6 cellular contexts compared by ENCODE assay signal in genomic region chr17:75271955-75272847, GRCh38. TPM values are rescaled to one million over a fixed set of nuclear protein-coding genes. Genes with fewer than 3 reads are reported as not detected.
DNase-seq lines count a peak whose midpoint lies in the region; ATAC-seq, FAIRE-seq and TF ChIP-seq lines count a peak whose summit lies in the region.

No MANE protein-coding gene starts in this region.

- 0 out of 2 replicates have a peak, but pooled peaks cover 5% of the 10 kb centered on the region for H3K79me2 ChIP-seq in PC-9 (ENCODE audit: low read depth)

- H3K27ac Mint-ChIP-seq in CD4-positive, alpha-beta memory T cell = peak overlapping the region; percentile 60 to 94 (median 88)

- FAIRE-seq in H54 (lab: Jason Lieb, UNC) = no peak

- intact Hi-C loops in CD4-positive, alpha-beta memory T cell (cut with micrococcal nuclease) = loop anchor here (1.0 to 2.0 kb wide), 3 partner anchors 11 to 89 kb away; partner anchors contain the start of genes GGA3, MRPS7, SLC25A19 and SUMO2
- intact Hi-C loops in PC-9 (cut with micrococcal nuclease; ENCODE audit: unreplicated experiment) = loop anchor here (1.0 kb wide), 1 partner anchor 132 kb away; no protein-coding TSS in a partner anchor

- TF ChIP-seq POLR2A in H54 (IDR thresholded peaks at IDR 0.05; ENCODE audit: low read depth, low read length) = no peak

- H3K27ac ChIP-seq in CD4-positive, alpha-beta memory T cell (ENCODE audit: low read depth, low read length) = peak overlapping the region; percentile 82
- H3K27ac ChIP-seq in PC-9 = no peak overlapping the region

- H3K9me3 ChIP-seq in CD4-positive, alpha-beta memory T cell (ENCODE audit: control insufficient read depth in 1 of 2, low read length in 2 of 2) = no peaks in the 10 kb centered on the region
- H3K9me3 ChIP-seq in PC-9 (ENCODE audit: insufficient read depth, low read depth) = no peaks in the 10 kb centered on the region

- H3K27me3 Mint-ChIP-seq in CD4-positive, alpha-beta memory T cell = no peaks in the 10 kb centered on the region

- POLR2A ChIA-PET in CD4-positive, alpha-beta memory T cell (lab: Charles Lee; ENCODE audit: partially characterized antibody) = interaction anchor here (0.6 to 6.3 kb wide), 11 partner anchors 9 to 1776 kb away, joined by 3 to 193 read pairs (median 15); partner anchors contain the start of genes GGA3, GRB2, MRPS7 and SLC25A19
- POLR2A ChIA-PET in PC-9 (lab: Charles Lee; ENCODE audit: unreplicated experiment) = interaction anchor here (0.7 to 1.5 kb wide), 2 partner anchors 11 to 17 kb away, joined by 3 to 9 read pairs; partner anchors contain the start of genes GGA3, MRPS7 and SLC25A19

- no peaks in the 10 kb centered on the region for H4K20me1 ChIP-seq in PC-9 (ENCODE audit: insufficient read depth)

- H3K36me3 Mint-ChIP-seq in CD4-positive, alpha-beta memory T cell = peaks cover 0 to 15% of the 10 kb centered on the region in 2 donors

- H3K27me3 ChIP-seq in CD4-positive, alpha-beta memory T cell (ENCODE audit: insufficient read depth, low read length) = no peaks in the 10 kb centered on the region
- no peaks in the 10 kb centered on the region for H3K27me3 ChIP-seq in PC-9 (ENCODE audit: insufficient read depth, low read depth)

- H3K4me1 Mint-ChIP-seq in CD4-positive, alpha-beta memory T cell = peaks cover 10 to 35% (median 22%) of the 10 kb centered on the region in 4 donors

- H3F3A ChIP-seq in PC-9 (ENCODE audit: insufficient read depth, low read depth) = peaks cover 43% of the 10 kb centered on the region; the same call in 1 of the 2 replicates

- CTCF ChIA-PET in CD4-positive, alpha-beta memory T cell (lab: Charles Lee; ENCODE audit: partially characterized antibody) = interaction anchor here (0.6 to 5.1 kb wide), 9 partner anchors 18 to 158 kb away, joined by 3 to 59 read pairs (median 5); partner anchors contain the start of gene SLC25A19
- CTCF ChIA-PET in PC-9 (lab: Charles Lee) = interaction anchor here (0.9 kb wide), 1 partner anchor 140 kb away, joined by 3 read pairs; no protein-coding TSS in a partner anchor

- H3K9me3 Mint-ChIP-seq in CD4-positive, alpha-beta memory T cell = no peaks in the 10 kb centered on the region

- peaks cover 27% of the 10 kb centered on the region for H3K4me1 ChIP-seq in CD4-positive, alpha-beta memory T cell (ENCODE audit: insufficient read depth, low read length)
- peaks cover 7% of the 10 kb centered on the region; the same call in 1 of the 2 replicates for H3K4me1 ChIP-seq in PC-9 (replicated peaks; ENCODE audit: insufficient read depth)

- H2AFZ ChIP-seq in PC-9 = peak overlapping the region; percentile 95

- no peaks in the 10 kb centered on the region for H3K9me2 ChIP-seq in PC-9 (ENCODE audit: insufficient read depth)

- H3K36me3 ChIP-seq in CD4-positive, alpha-beta memory T cell (ENCODE audit: insufficient read depth, low read length) = no peaks in the 10 kb centered on the region
- no peaks in the 10 kb centered on the region for H3K36me3 ChIP-seq in PC-9 (ENCODE audit: low read depth)

- peak overlapping the region; percentile 96 for H3K4me2 ChIP-seq in PC-9

- H3K4me3 ChIP-seq in CD4-positive, alpha-beta memory T cell (ENCODE audit: low read length in 2 of 2) = peak overlapping the region; percentile 42 to 82
- H3K4me3 ChIP-seq in PC-9 (peak overlapping the region; percentile 95), fibroblast of pulmonary artery (replicated peaks; ENCODE audit: low read depth, low read length) (peak overlapping the region; percentile 58)

- H3K4me3 Mint-ChIP-seq in CD4-positive, alpha-beta memory T cell = peak overlapping the region; percentile 80 to 91 (median 84)

- no peak for TF ChIP-seq CTCF in PC-9 (conservative IDR thresholded peaks at IDR 0.05)
- no peak for TF ChIP-seq CTCF in fibroblast of pulmonary artery (IDR thresholded peaks at IDR 0.05; ENCODE audit: low read length, missing control alignments)

- no TSS peak for BruUV-seq in PC-9 (replicated peaks; lab: Mats Ljungman, UMichigan)

- no peak for DNase-seq in CD4-positive, alpha-beta memory T cell
- no peak for DNase-seq in PC-9
- DNase-seq in fibroblast of pulmonary artery (ENCODE audit: low read depth) = peak; percentile 49
- DNase-seq in stimulated activated naive CD8-positive, alpha-beta T cell treated with anti-CD3 and anti-CD28 coated beads, Interleukin-15, Interleukin-2, amounts not matched to agents 100 U/mL and 50 U/mL, for 24 hours = peak; percentile 39
- no peak for DNase-seq in H54 (ENCODE audit: insufficient read length, low spot score)

- ATAC-seq in stimulated activated naive CD8-positive, alpha-beta T cell treated with anti-CD3 and anti-CD28 coated beads, Interleukin-15, Interleukin-2, amounts not matched to agents 100 U/mL and 50 U/mL, for 24 hours = no peak
- no peak for ATAC-seq in HG02970 (IDR thresholded peaks at IDR 0.05; ENCODE audit: low FRiP score, unreplicated experiment)

RNA-seq across cellular contexts. Expression of gene MIF4GD, which starts 1.2 kb away (rescaled TPM):
- 10 to 100 TPM; 35.8 to 40.2 TPM for total RNA-seq in CD4-positive, alpha-beta memory T cell
- polyA plus RNA-seq in CD4-positive, alpha-beta memory T cell = 10 to 100 TPM; 81.7 to 94.3 TPM
- 23.4 and 35.4 TPM in 2 replicates for total RNA-seq in PC-9 (2021)

RNA-seq across cellular contexts. Expression of gene MRPS7, which starts 10.5 kb away (rescaled TPM):
- total RNA-seq in CD4-positive, alpha-beta memory T cell = 10 to 100 TPM; 34.1 to 36.3 TPM
- 100 to 1,000 TPM; 107 to 150 TPM for polyA plus RNA-seq in CD4-positive, alpha-beta memory T cell
- 50.1 and 51.3 TPM in 2 replicates for total RNA-seq in PC-9 (2021)

RNA-seq across cellular contexts. Expression of gene GGA3, which starts 10.8 kb away (rescaled TPM):
- total RNA-seq in CD4-positive, alpha-beta memory T cell = 100 to 1,000 TPM; 121 to 122 TPM
- polyA plus RNA-seq in CD4-positive, alpha-beta memory T cell = 10 to 100 TPM in 1 of 2 donors, 1 to 10 TPM in 1; 7.7 to 25.8 TPM
- 34.8 and 37.5 TPM in 2 replicates for total RNA-seq in PC-9 (2021)

RNA-seq across cellular contexts. Expression of gene SLC25A19, which starts 17.0 kb away (rescaled TPM):
- total RNA-seq in CD4-positive, alpha-beta memory T cell = 10 to 100 TPM; 19.8 to 21.8 TPM
- 10 to 100 TPM; 13.2 to 15.4 TPM for polyA plus RNA-seq in CD4-positive, alpha-beta memory T cell
- total RNA-seq in PC-9 (2021) = 18.7 and 19.4 TPM in 2 replicates

Comparison
In these comparisons a context has a peak if more than half of its experiments do, and no peak if none do; other contexts are left out.
1. DNase-seq: peak in fibroblast of pulmonary artery (single experiment) and stimulated activated naive CD8-positive, alpha-beta T cell treated with anti-CD3 and anti-CD28 coated beads, Interleukin-15, Interleukin-2, amounts not matched to agents 100 U/mL and 50 U/mL, for 24 hours (single experiment); none in CD4-positive, alpha-beta memory T cell (0 of 5), PC-9 (0 of 2) and H54 (single experiment).
2. Peak in every context shown above with its lines, with median percentiles within 50 percentile points of each other: H3K4me3 ChIP-seq.